ENCODE assay signal across 10 cellular contexts in the genomic region with DNA sequence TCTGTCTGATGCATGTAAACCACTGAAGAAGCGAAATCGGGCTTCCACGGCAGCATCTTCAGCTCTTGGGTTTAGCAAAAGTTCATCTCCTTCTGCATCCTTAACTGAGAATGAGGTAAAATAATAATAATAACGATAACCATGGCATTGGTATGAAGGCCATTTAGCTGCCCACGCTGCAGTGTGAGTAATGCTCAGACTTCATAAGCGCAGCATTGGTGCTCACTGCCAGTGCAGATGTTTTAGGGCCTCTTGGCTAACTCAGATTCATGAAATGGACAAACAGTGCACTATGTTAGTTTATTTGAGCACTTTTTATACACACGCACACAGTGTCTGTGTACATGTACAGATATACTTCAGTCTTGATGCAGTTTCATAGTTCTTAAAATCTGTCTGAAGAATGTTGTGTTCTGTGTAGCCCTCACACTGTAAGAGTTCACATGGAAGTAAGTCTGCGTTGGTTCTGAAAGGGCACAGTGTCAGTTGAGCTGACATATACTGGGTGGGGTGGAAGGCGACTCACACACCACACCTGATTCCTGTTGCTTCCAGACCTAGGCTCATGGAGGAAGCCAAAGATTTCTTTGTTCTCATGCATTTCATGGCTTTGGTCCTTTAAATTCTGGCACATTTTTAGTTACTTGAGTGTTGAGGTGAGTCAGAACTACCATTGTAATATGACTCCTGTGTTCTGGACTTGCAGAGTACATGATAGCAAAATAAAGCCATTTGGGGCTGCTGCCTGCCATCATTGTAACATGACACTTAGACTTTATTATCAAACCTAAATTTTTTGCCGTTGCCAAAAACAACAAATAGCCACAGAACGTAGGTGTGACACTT.
DNase-seq lines count a peak whose midpoint lies in the region; ATAC-seq and TF ChIP-seq lines count a peak whose summit lies in the region.
"Had no signal": no experiment of that assay in that cellular context is flagged by ENCODE, and none has a peak within 500 bp of the region (broad histone marks: within the 10 kb centered on the region; RNA-seq: fewer than 3 reads in every experiment).

No MANE protein-coding gene starts in this region.

- peak; percentile 57 for ATAC-seq in left colon
- ATAC-seq in activated naive CD8-positive, alpha-beta T cell treated with anti-CD3 and anti-CD28 coated beads, Interleukin-2, amount 50 U/mL, for 24 hours: no peak
- no peak for ATAC-seq in GM19467 (IDR thresholded peaks at IDR 0.05; ENCODE audit: unreplicated experiment)
- no peak for ATAC-seq in GM21515 (IDR thresholded peaks at IDR 0.05; ENCODE audit: unreplicated experiment)

- TF ChIP-seq POLR2A in sigmoid colon (IDR thresholded peaks at IDR 0.05): no peak

- H3K4me3 ChIP-seq in BJ (ENCODE audit: low read depth, low read length): no peak overlapping the region
- no peak overlapping the region for H3K4me3 ChIP-seq in mammary epithelial cell (replicated peaks in 1 of 3; ENCODE audit: insufficient read depth in 1 of 3, low read depth in 2 of 3, low read length in 3 of 3)
- no peak overlapping the region for H3K4me3 ChIP-seq in sigmoid colon

- H3K4me1 Mint-ChIP-seq in activated naive CD8-positive, alpha-beta T cell treated with anti-CD3 and anti-CD28 coated beads, Interleukin-2, amount 50 U/mL, for 24 hours: no peaks in the 10 kb centered on the region
- H3K4me1 Mint-ChIP-seq: H9 had no signal

- TF ChIP-seq CTCF in BJ (IDR thresholded peaks at IDR 0.05; ENCODE audit: insufficient read depth, low read depth, low read length) (no peak), mammary epithelial cell (conservative IDR thresholded peaks at IDR 0.05 in 1 of 2, IDR thresholded peaks at IDR 0.05 in 1 of 2; ENCODE audit: extremely low read depth in 1 of 2, insufficient read depth in 1 of 2, low read depth in 1 of 2, low read length in 2 of 2) (no peak), sigmoid colon (IDR thresholded peaks at IDR 0.05) (no peak)

- H3K4me2 ChIP-seq in mammary epithelial cell (ENCODE audit: insufficient read depth, low read depth, low read length): peak overlapping the region; percentile 22

- dilution Hi-C loops in mammary epithelial cell (cut with HindIII; ENCODE audit: low sequenced_read_pairs): loop anchor here (5.0 kb wide), 1 partner anchor 92 kb away; no protein-coding TSS in a partner anchor

- H3K9ac ChIP-seq in mammary epithelial cell (ENCODE audit: insufficient read depth, low read length): no peak overlapping the region

- no peaks in the 10 kb centered on the region for H3K27me3 Mint-ChIP-seq in activated naive CD8-positive, alpha-beta T cell treated with anti-CD3 and anti-CD28 coated beads, Interleukin-2, amount 50 U/mL, for 24 hours

- WGBS in mammary epithelial cell (ENCODE audit: low coverage, missing lambda C conversion rate): 66% methylated on average over 11 of the region's 11 CpGs
- WGBS in sigmoid colon, 2 donors: 82 to 92% methylated on average over 11 of the region's 11 CpGs

- intact Hi-C loops in mammary epithelial cell (cut with micrococcal nuclease) (no loop called here), left colon (cut with DNase I, micrococcal nuclease) (no loop called here), sigmoid colon (cut with DNase I) (no loop called here)

- DNase-seq in BJ (ENCODE audit: low read depth) (peak; percentile 51), LoVo (ENCODE audit: low spot score) (peak; percentile 25), mammary epithelial cell (peak; percentile 88), left colon (no peak), sigmoid colon (no peak)
- no peak for DNase-seq in activated naive CD8-positive, alpha-beta T cell treated with anti-CD3 and anti-CD28 coated beads, Interleukin-2, amount 50 U/mL, for 24 hours
- DNase-seq: GF-D8, H9 had no signal

- H2AFZ ChIP-seq in mammary epithelial cell (ENCODE audit: low read depth, low read length): peak overlapping the region; percentile 6

- H4K20me1 ChIP-seq in mammary epithelial cell (ENCODE audit: insufficient read depth, low read length): peaks cover 2% of the 10 kb centered on the region

- no peak overlapping the region for H3K4me3 Mint-ChIP-seq in activated naive CD8-positive, alpha-beta T cell treated with anti-CD3 and anti-CD28 coated beads, Interleukin-2, amount 50 U/mL, for 24 hours
- H3K4me3 Mint-ChIP-seq: H9 had no signal

- no TSS peak for BruUV-seq in mammary epithelial cell (replicated peaks; lab: Mats Ljungman, UMichigan)

- TF ChIP-seq EP300 in sigmoid colon (IDR thresholded peaks at IDR 0.05): no peak

- H3K4me1 ChIP-seq in mammary epithelial cell (ENCODE audit: insufficient read depth, low read length) (peaks cover 19% of the 10 kb centered on the region), sigmoid colon (no peaks in the 10 kb centered on the region)

- H3K36me3 ChIP-seq in BJ (ENCODE audit: control insufficient read depth, insufficient read depth, low read length): peaks cover 6% of the 10 kb centered on the region
- peaks cover 22% of the 10 kb centered on the region for H3K36me3 ChIP-seq in mammary epithelial cell (ENCODE audit: insufficient read depth, low read length)
- H3K36me3 ChIP-seq in sigmoid colon: peaks cover 0 to 86% (median 8%) of the 10 kb centered on the region in 4 donors

- peaks cover 15% of the 10 kb centered on the region for H3K79me2 ChIP-seq in mammary epithelial cell (ENCODE audit: insufficient read depth, low read length)

- no peaks in the 10 kb centered on the region for H3K9me3 Mint-ChIP-seq in activated naive CD8-positive, alpha-beta T cell treated with anti-CD3 and anti-CD28 coated beads, Interleukin-2, amount 50 U/mL, for 24 hours
- H3K9me3 Mint-ChIP-seq: H9 had no signal

- H3K36me3 Mint-ChIP-seq in activated naive CD8-positive, alpha-beta T cell treated with anti-CD3 and anti-CD28 coated beads, Interleukin-2, amount 50 U/mL, for 24 hours (ENCODE audit: low read depth): peaks cover 69% of the 10 kb centered on the region

- no peak overlapping the region for H3K27ac Mint-ChIP-seq in activated naive CD8-positive, alpha-beta T cell treated with anti-CD3 and anti-CD28 coated beads, Interleukin-2, amount 50 U/mL, for 24 hours

- POLR2A ChIA-PET in BJ (lab: Charles Lee): no interaction called here

- no peaks in the 10 kb centered on the region for H3K27me3 ChIP-seq in BJ (ENCODE audit: control insufficient read depth, insufficient read depth, low read length)
- H3K27me3 ChIP-seq in mammary epithelial cell (ENCODE audit: insufficient read depth, low read length): no peaks in the 10 kb centered on the region
- H3K27me3 ChIP-seq in sigmoid colon: no peaks in the 10 kb centered on the region

- CTCF ChIA-PET in BJ (lab: Yijun Ruan, JAX) (no interaction called here), mammary epithelial cell (lab: Charles Lee; ENCODE audit: low non-redundant PET) (no interaction called here)

- in situ Hi-C loops in mammary epithelial cell (cut with MboI; ENCODE audit: low sequenced_read_pairs in 2 of 2): no loop called here

- H3K9me3 ChIP-seq in mammary epithelial cell (replicated peaks; ENCODE audit: insufficient read depth, low read length): no peaks in the 10 kb centered on the region
- H3K9me3 ChIP-seq in sigmoid colon: no peaks in the 10 kb centered on the region

- H3K27ac ChIP-seq in mammary epithelial cell (ENCODE audit: insufficient read depth, low read depth, low read length) (peak overlapping the region; percentile 24), sigmoid colon (no peak overlapping the region)

Comparison
In these comparisons a context has a peak if more than half of its experiments do, and no peak if none do; other contexts are left out.
1. DNase-seq: peak in BJ (single experiment), LoVo (single experiment) and mammary epithelial cell (single experiment); none in left colon (0 of 2), activated naive CD8-positive, alpha-beta T cell treated with anti-CD3 and anti-CD28 coated beads, Interleukin-2, amount 50 U/mL, for 24 hours (single experiment) and sigmoid colon (single experiment).